Comparison of ENCODE assay signal across 1 cellular context in genomic region chr6:72826033-72826432, GRCh38.
TF ChIP-seq lines count a peak whose summit lies in the region.

No MANE protein-coding gene starts in this region.

TF ChIP-seq in SK-N-SH, 30 proteins besides CTCF, POLR2A, EP300 and RAD21 (continued from another document):
- no peak for TF ChIP-seq USF1 (IDR thresholded peaks at IDR 0.05; ENCODE audit: borderline replicate concordance, low read depth)
- TF ChIP-seq, protein P1, sequence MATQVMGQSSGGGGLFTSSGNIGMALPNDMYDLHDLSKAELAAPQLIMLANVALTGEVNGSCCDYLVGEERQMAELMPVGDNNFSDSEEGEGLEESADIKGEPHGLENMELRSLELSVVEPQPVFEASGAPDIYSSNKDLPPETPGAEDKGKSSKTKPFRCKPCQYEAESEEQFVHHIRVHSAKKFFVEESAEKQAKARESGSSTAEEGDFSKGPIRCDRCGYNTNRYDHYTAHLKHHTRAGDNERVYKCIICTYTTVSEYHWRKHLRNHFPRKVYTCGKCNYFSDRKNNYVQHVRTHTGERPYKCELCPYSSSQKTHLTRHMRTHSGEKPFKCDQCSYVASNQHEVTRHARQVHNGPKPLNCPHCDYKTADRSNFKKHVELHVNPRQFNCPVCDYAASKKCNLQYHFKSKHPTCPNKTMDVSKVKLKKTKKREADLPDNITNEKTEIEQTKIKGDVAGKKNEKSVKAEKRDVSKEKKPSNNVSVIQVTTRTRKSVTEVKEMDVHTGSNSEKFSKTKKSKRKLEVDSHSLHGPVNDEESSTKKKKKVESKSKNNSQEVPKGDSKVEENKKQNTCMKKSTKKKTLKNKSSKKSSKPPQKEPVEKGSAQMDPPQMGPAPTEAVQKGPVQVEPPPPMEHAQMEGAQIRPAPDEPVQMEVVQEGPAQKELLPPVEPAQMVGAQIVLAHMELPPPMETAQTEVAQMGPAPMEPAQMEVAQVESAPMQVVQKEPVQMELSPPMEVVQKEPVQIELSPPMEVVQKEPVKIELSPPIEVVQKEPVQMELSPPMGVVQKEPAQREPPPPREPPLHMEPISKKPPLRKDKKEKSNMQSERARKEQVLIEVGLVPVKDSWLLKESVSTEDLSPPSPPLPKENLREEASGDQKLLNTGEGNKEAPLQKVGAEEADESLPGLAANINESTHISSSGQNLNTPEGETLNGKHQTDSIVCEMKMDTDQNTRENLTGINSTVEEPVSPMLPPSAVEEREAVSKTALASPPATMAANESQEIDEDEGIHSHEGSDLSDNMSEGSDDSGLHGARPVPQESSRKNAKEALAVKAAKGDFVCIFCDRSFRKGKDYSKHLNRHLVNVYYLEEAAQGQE (IDR thresholded peaks at IDR 0.05; ENCODE audit: low read depth, low read length), result no peak
- TF ChIP-seq GATA2 (CRISPR knock-in tag; IDR thresholded peaks at IDR 0.05), result no peak
- TF ChIP-seq TCF12 (IDR thresholded peaks at IDR 0.05), result peak; percentile 63; the same call in 1 of the 2 replicates
- TF ChIP-seq SMC3 (IDR thresholded peaks at IDR 0.05; ENCODE audit: low read depth, low read length), result no peak
- TF ChIP-seq FOXJ3 (CRISPR knock-in tag; IDR thresholded peaks at IDR 0.05), result no peak
- no peak for TF ChIP-seq YY1 (IDR thresholded peaks at IDR 0.05; ENCODE audit: low read depth)
- TF ChIP-seq, protein P2, sequence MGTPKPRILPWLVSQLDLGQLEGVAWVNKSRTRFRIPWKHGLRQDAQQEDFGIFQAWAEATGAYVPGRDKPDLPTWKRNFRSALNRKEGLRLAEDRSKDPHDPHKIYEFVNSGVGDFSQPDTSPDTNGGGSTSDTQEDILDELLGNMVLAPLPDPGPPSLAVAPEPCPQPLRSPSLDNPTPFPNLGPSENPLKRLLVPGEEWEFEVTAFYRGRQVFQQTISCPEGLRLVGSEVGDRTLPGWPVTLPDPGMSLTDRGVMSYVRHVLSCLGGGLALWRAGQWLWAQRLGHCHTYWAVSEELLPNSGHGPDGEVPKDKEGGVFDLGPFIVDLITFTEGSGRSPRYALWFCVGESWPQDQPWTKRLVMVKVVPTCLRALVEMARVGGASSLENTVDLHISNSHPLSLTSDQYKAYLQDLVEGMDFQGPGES (IDR thresholded peaks at IDR 0.05; ENCODE audit: low read depth, low read length), result no peak
- peak; percentile 92 for TF ChIP-seq MEF2A (IDR thresholded peaks at IDR 0.05; ENCODE audit: borderline replicate concordance, low read depth)
- TF ChIP-seq PBX3 (IDR thresholded peaks at IDR 0.05), result peak; percentile 67
- no peak for TF ChIP-seq RCOR1 (IDR thresholded peaks at IDR 0.05; ENCODE audit: low read length)
